In genomic region chr17:40462343-40463121, GRCh38 we compare ENCODE assay signal across 17 cellular contexts. TPM values are rescaled to one million over a fixed set of nuclear protein-coding genes. Genes with fewer than 3 reads are reported as not detected.
DNase-seq lines count a peak whose midpoint lies in the region; ATAC-seq and TF ChIP-seq lines count a peak whose summit lies in the region.
"Had no signal": no experiment of that assay in that cellular context is flagged by ENCODE, and none has a peak within 500 bp of the region (broad histone marks: within the 10 kb centered on the region; RNA-seq: fewer than 3 reads in every experiment).

No MANE protein-coding gene starts in this region.

- CTCF ChIA-PET in WTC11 (lab: Charles Lee): interaction anchor here (0.7 to 1.8 kb wide), 8 partner anchors 9 to 97 kb away, joined by 3 to 14 read pairs (median 4); no protein-coding TSS in a partner anchor

- ATAC-seq in WTC11 (no peak), left ventricle myocardium superior (peak; percentile 37), GM18909 (IDR thresholded peaks at IDR 0.05; ENCODE audit: poor library complexity, unreplicated experiment) (no peak), HG02852 (IDR thresholded peaks at IDR 0.05; ENCODE audit: unreplicated experiment) (no peak)
- ATAC-seq: activated CD4-positive, CD25-positive, alpha-beta regulatory T cell treated with anti-CD3 and anti-CD28 coated beads, Interleukin-2, amount 50 U/mL, for 24 hours had no signal

- H3K36me3 ChIP-seq in BLaER1: peaks cover 21% of the 10 kb centered on the region

- DNase-seq in WTC11 (ENCODE audit: low spot score) (no peak), left ventricle myocardium superior (peak; percentile 62), osteocyte (ENCODE audit: extremely low spot score, unreplicated experiment) (no peak), DMS79 treated with DMSO at 0.1 percent for 48 hours (lab: John Stamatoyannopoulos, UW) (no peak)
- no peak for DNase-seq in activated naive CD4-positive, alpha-beta T cell (lab: John Stamatoyannopoulos, UW)
- DNase-seq: activated T-cell treated with anti-CD3 and anti-CD28 coated beads for 4 hours; DMS53; dorsolateral prefrontal cortex; foreskin melanocyte; GOT3; kidney glomerular epithelial cell; NK-92 treated with Interleukin-12 subunit alpha and Interleukin-12 subunit beta, amount 100 ng/mL, for 24 hours had no signal

- H3K9ac ChIP-seq in BLaER1: peak overlapping the region; percentile 5; the same call in 1 of the 2 replicates

- peaks cover 3% of the 10 kb centered on the region for H3K27me3 Mint-ChIP-seq in WTC11 (ENCODE audit: low read depth)
- H3K27me3 Mint-ChIP-seq in osteocyte (ENCODE audit: unreplicated experiment): no peaks in the 10 kb centered on the region

- H3K9me3 Mint-ChIP-seq in WTC11 (0 out of 2 replicates have a peak, but pooled peaks cover 4% of the 10 kb centered on the region), osteocyte (ENCODE audit: unreplicated experiment) (no peaks in the 10 kb centered on the region)

- peaks cover 4% of the 10 kb centered on the region; the same call in 1 of the 2 replicates for H3K4me1 ChIP-seq in BLaER1

- H3K4me1 Mint-ChIP-seq in WTC11: peaks cover 75% of the 10 kb centered on the region
- peaks cover 54% of the 10 kb centered on the region for H3K4me1 Mint-ChIP-seq in osteocyte (ENCODE audit: unreplicated experiment)

- H4K20me1 ChIP-seq in BLaER1: no peaks in the 10 kb centered on the region

- no peaks in the 10 kb centered on the region for H3K9me3 ChIP-seq in BLaER1

- no peak overlapping the region for H3K4me3 Mint-ChIP-seq in WTC11
- no peak overlapping the region for H3K4me3 Mint-ChIP-seq in osteocyte (ENCODE audit: unreplicated experiment)

- H3K4me3 ChIP-seq in BLaER1: no peak overlapping the region
- H3K4me3 ChIP-seq: dorsolateral prefrontal cortex had no signal

- H3K27me3 ChIP-seq in BLaER1: no peaks in the 10 kb centered on the region
- H3K27me3 ChIP-seq: dorsolateral prefrontal cortex had no signal

- intact Hi-C loops in left ventricle myocardium superior (cut with micrococcal nuclease): no loop called here

- TF ChIP-seq CTCF in WTC11 (IDR thresholded peaks at IDR 0.05) (no peak), osteocyte (IDR thresholded peaks at IDR 0.05) (no peak)

- H3K27ac ChIP-seq in BLaER1: peak overlapping the region; percentile 26
- H3K27ac ChIP-seq: dorsolateral prefrontal cortex, HL-60 had no signal

- POLR2A ChIA-PET in WTC11 (lab: Charles Lee): interaction anchor here (0.6 kb wide), 1 partner anchor 14 kb away, joined by 3 read pairs; no protein-coding TSS in a partner anchor

- no peak overlapping the region for H3K4me2 ChIP-seq in BLaER1

- H3K36me3 Mint-ChIP-seq in WTC11 (no peaks in the 10 kb centered on the region), osteocyte (ENCODE audit: unreplicated experiment) (peaks cover 10% of the 10 kb centered on the region)

- H3K27ac Mint-ChIP-seq in WTC11 (0 out of 2 replicates have a peak overlapping the region, but pooled peaks have one; percentile 65), osteocyte (ENCODE audit: unreplicated experiment) (peak overlapping the region; percentile 84)

TF ChIP-seq in WTC11, 78 proteins besides CTCF, POLR2A, EP300 and RAD21 (continues in another document):
- TF ChIP-seq ATF1 (CRISPR knock-in tag; IDR thresholded peaks at IDR 0.05) (no peak), USF2 (CRISPR knock-in tag; IDR thresholded peaks at IDR 0.05) (no peak), MXD4 (CRISPR knock-in tag; IDR thresholded peaks at IDR 0.05; ENCODE audit: borderline replicate concordance) (no peak), NR2C2 (CRISPR knock-in tag; IDR thresholded peaks at IDR 0.05) (no peak), FOXJ3 (CRISPR knock-in tag; IDR thresholded peaks at IDR 0.05; ENCODE audit: borderline replicate concordance) (no peak), PRRX2 (CRISPR knock-in tag; IDR thresholded peaks at IDR 0.05) (no peak), MLX (CRISPR knock-in tag; IDR thresholded peaks at IDR 0.05) (no peak), TCF7 (CRISPR knock-in tag; IDR thresholded peaks at IDR 0.05; ENCODE audit: low read depth) (no peak), CREM (CRISPR knock-in tag; IDR thresholded peaks at IDR 0.05) (no peak), ZBTB43 (CRISPR knock-in tag; IDR thresholded peaks at IDR 0.05) (no peak), ZNF138 (CRISPR knock-in tag; conservative IDR thresholded peaks at IDR 0.05) (no peak), JUN (CRISPR knock-in tag; IDR thresholded peaks at IDR 0.05) (no peak), SOX15 (CRISPR knock-in tag; IDR thresholded peaks at IDR 0.05) (no peak), FOXP4 (CRISPR knock-in tag; IDR thresholded peaks at IDR 0.05) (no peak), AR (CRISPR knock-in tag; IDR thresholded peaks at IDR 0.05) (no peak)

RNA-seq across cellular contexts. Expression of gene IGFBP4, which starts 19.3 kb away (rescaled TPM):
- 155 to 172 TPM (median 162 TPM) in 3 replicates for total RNA-seq in WTC11 (2021)
- 176 TPM for total RNA-seq in left ventricle myocardium superior
- 2,074 and 2,132 TPM in 2 replicates for total RNA-seq in osteocyte

RNA-seq across cellular contexts. Expression of gene TNS4, which starts 38.9 kb away (rescaled TPM):
- 0.55 to 0.87 TPM (median 0.80 TPM) in 3 replicates for total RNA-seq in WTC11 (2021)
- not detected for total RNA-seq in left ventricle myocardium superior
- 0.21 and 0.73 TPM in 2 replicates for total RNA-seq in osteocyte
- total RNA-seq: dorsolateral prefrontal cortex had no signal

RNA-seq across cellular contexts. Expression of gene TOP2A, which starts 44.8 kb away (rescaled TPM):
- total RNA-seq in WTC11 (2021) (273 to 307 TPM (median 292 TPM) in 3 replicates), left ventricle myocardium superior (1.1 TPM), osteocyte (41.9 and 43.3 TPM in 2 replicates)

Comparison
In these comparisons a context has a peak if more than half of its experiments do, and no peak if none do; other contexts are left out.
1. RNA of gene IGFBP4, which starts 19.3 kb away (total RNA-seq): 2,074 to 2,132 TPM in osteocyte; 176 TPM in left ventricle myocardium superior (single experiment) and 155 to 172 TPM in WTC11; every median in the first group is over 10 times any median in the second.
2. RNA of gene TOP2A, which starts 44.8 kb away (total RNA-seq): 273 to 307 TPM in WTC11 and 41.9 to 43.3 TPM in osteocyte; 1.1 TPM in left ventricle myocardium superior (single experiment); every median in the first group is over 10 times any median in the second.